ENCODE assay signal across 8 cellular contexts in genomic region chr5:245717-246116, GRCh38. TPM values are rescaled to one million over a fixed set of nuclear protein-coding genes. Genes with fewer than 3 reads are reported as not detected.
"Had no signal": no experiment of that assay in that cellular context is flagged by ENCODE, and none has a peak within 500 bp of the region (broad histone marks: within the 10 kb centered on the region; RNA-seq: fewer than 3 reads in every experiment).

No MANE protein-coding gene starts in this region.

RNA-seq across cellular contexts. Expression of gene LRRC14B, which starts 54.4 kb away (rescaled TPM):
- total RNA-seq: K562, MCF 10A, PC-9, Peyer's patch, RPMI7951, SK-MEL-5 had no signal
- polyA plus RNA-seq: IgD-negative memory B cell, K562, SK-N-SH had no signal
